In genomic region chr12:102010265-102010994, GRCh38 we compare ENCODE assay signal across 10 cellular contexts. TPM values are rescaled to one million over a fixed set of nuclear protein-coding genes. Genes with fewer than 3 reads are reported as not detected.
DNase-seq lines count a peak whose midpoint lies in the region; ATAC-seq and TF ChIP-seq lines count a peak whose summit lies in the region.
"Had no signal": no experiment of that assay in that cellular context is flagged by ENCODE, and none has a peak within 500 bp of the region (broad histone marks: within the 10 kb centered on the region; RNA-seq: fewer than 3 reads in every experiment).

No MANE protein-coding gene starts in this region.

- H3K27ac ChIP-seq in CD8-positive, alpha-beta T cell (ENCODE audit: low read depth, low read length) = no peak overlapping the region

- no peaks in the 10 kb centered on the region for H3K4me1 ChIP-seq in CD8-positive, alpha-beta T cell (ENCODE audit: insufficient read depth, low read length)

- no peak for DNase-seq in CD8-positive, alpha-beta T cell
- peak; percentile 90 for DNase-seq in SIG-M5 treated with dmso at 0.1 percent for 504 hours (lab: John Stamatoyannopoulos, UW; ENCODE audit: unreplicated experiment)
- DNase-seq in osteocyte (ENCODE audit: extremely low spot score, unreplicated experiment) = no peak
- DNase-seq in mesothelial cell of epicardium (ENCODE audit: low spot score in 2 of 2, unreplicated experiment in 2 of 2) = no peak
- DNase-seq in activated naive CD4-positive, alpha-beta T cell treated with anti-CD3 and anti-CD28 coated beads, Interleukin-2, amount 50 U/mL, for 16 hours = no peak
- no peak for DNase-seq in NCI-H446 treated with DMSO at 0.1 percent for 48 hours (lab: John Stamatoyannopoulos, UW)
- DNase-seq: DMS53, MM.1S had no signal

- H3K9me3 ChIP-seq in CD8-positive, alpha-beta T cell (ENCODE audit: low read length) = no peaks in the 10 kb centered on the region

- no peaks in the 10 kb centered on the region for H3K4me1 Mint-ChIP-seq in CD8-positive, alpha-beta T cell (ENCODE audit: low read depth)
- H3K4me1 Mint-ChIP-seq in osteocyte (ENCODE audit: unreplicated experiment) = no peaks in the 10 kb centered on the region
- no peaks in the 10 kb centered on the region for H3K4me1 Mint-ChIP-seq in mesothelial cell of epicardium

- POLR2A ChIA-PET in CD8-positive, alpha-beta T cell (lab: Charles Lee) = no interaction called here

- H3K9me3 Mint-ChIP-seq in CD8-positive, alpha-beta T cell = no peaks in the 10 kb centered on the region
- H3K9me3 Mint-ChIP-seq in osteocyte (ENCODE audit: unreplicated experiment) (no peaks in the 10 kb centered on the region), mesothelial cell of epicardium (no peaks in the 10 kb centered on the region)

- H3K27me3 ChIP-seq in CD8-positive, alpha-beta T cell (ENCODE audit: insufficient read depth, low read length) = no peaks in the 10 kb centered on the region

- no peaks in the 10 kb centered on the region for H3K27me3 Mint-ChIP-seq in CD8-positive, alpha-beta T cell (ENCODE audit: low read depth)
- no peaks in the 10 kb centered on the region for H3K27me3 Mint-ChIP-seq in osteocyte (ENCODE audit: unreplicated experiment)
- H3K27me3 Mint-ChIP-seq in mesothelial cell of epicardium (ENCODE audit: low read depth) = no peaks in the 10 kb centered on the region

- peaks cover 3% of the 10 kb centered on the region for H3K36me3 ChIP-seq in CD8-positive, alpha-beta T cell (ENCODE audit: insufficient read depth, low read length)

- intact Hi-C loops in CD8-positive, alpha-beta T cell (cut with DNase I, micrococcal nuclease) = no loop called here

- ATAC-seq in CD8-positive, alpha-beta T cell = no peak
- ATAC-seq in GM19351 (IDR thresholded peaks at IDR 0.05; ENCODE audit: unreplicated experiment) (peak; percentile 93), HG03066 (IDR thresholded peaks at IDR 0.05; ENCODE audit: low read depth, unreplicated experiment) (peak; percentile 94)

- no peak overlapping the region for H3K4me3 Mint-ChIP-seq in CD8-positive, alpha-beta T cell
- H3K4me3 Mint-ChIP-seq in osteocyte (ENCODE audit: unreplicated experiment) (no peak overlapping the region), mesothelial cell of epicardium (no peak overlapping the region)

- CTCF ChIA-PET in CD8-positive, alpha-beta T cell (lab: Charles Lee) = no interaction called here

- peak overlapping the region; percentile 55 for H3K27ac Mint-ChIP-seq in CD8-positive, alpha-beta T cell
- H3K27ac Mint-ChIP-seq in osteocyte (ENCODE audit: unreplicated experiment) (no peak overlapping the region), mesothelial cell of epicardium (no peak overlapping the region)

- TF ChIP-seq CTCF in CD8-positive, alpha-beta T cell (IDR thresholded peaks at IDR 0.05) = no peak
- no peak for TF ChIP-seq CTCF in osteocyte (IDR thresholded peaks at IDR 0.05)
- TF ChIP-seq CTCF in mesothelial cell of epicardium (IDR thresholded peaks at IDR 0.05; ENCODE audit: unreplicated experiment) = no peak

- no peak overlapping the region for H3K4me3 ChIP-seq in CD8-positive, alpha-beta T cell (ENCODE audit: low read depth, low read length)

- H3K36me3 Mint-ChIP-seq in CD8-positive, alpha-beta T cell = peaks cover 46% of the 10 kb centered on the region
- peaks cover 7% of the 10 kb centered on the region for H3K36me3 Mint-ChIP-seq in osteocyte (ENCODE audit: unreplicated experiment)
- peaks cover 6% of the 10 kb centered on the region for H3K36me3 Mint-ChIP-seq in mesothelial cell of epicardium

RNA-seq across cellular contexts. Expression of gene WASHC3, which starts 51.4 kb away (rescaled TPM):
- total RNA-seq in CD8-positive, alpha-beta T cell = 10 to 100 TPM; 19.8 to 21.6 TPM
- total RNA-seq in osteocyte = 31.2 and 34.4 TPM in 2 replicates
- 27.9 to 28.8 TPM (median 28.5 TPM) in 3 replicates for total RNA-seq in mesothelial cell of epicardium
